Comparison of ENCODE assay signal across 1 cellular context in the genomic region with DNA sequence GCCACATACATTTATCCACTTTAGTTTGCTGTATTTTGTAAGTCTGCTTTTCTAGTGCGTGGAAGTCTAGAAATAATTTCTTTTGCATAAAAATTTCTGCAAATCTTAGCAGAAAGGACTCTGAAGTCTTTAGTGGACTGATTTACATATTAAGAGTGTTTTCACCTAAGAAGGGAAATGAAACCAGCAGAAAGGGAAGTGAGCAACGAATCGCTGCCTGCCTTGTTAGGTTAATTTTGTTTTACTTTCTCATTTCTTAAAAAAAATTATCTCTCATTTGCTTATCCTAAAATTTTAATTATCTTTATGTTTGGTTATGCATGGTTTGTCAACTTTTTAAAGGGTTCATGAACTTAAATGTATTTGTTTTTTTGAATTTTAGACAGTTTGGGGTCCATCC.
TF ChIP-seq lines count a peak whose summit lies in the region.

No MANE protein-coding gene starts in this region.

TF ChIP-seq in SK-N-SH treated with all-trans-retinoic acid at 6 μM for 48 hours, 23 proteins besides CTCF, POLR2A, EP300 and RAD21 (continued from another document):
- TF ChIP-seq, protein P1, sequence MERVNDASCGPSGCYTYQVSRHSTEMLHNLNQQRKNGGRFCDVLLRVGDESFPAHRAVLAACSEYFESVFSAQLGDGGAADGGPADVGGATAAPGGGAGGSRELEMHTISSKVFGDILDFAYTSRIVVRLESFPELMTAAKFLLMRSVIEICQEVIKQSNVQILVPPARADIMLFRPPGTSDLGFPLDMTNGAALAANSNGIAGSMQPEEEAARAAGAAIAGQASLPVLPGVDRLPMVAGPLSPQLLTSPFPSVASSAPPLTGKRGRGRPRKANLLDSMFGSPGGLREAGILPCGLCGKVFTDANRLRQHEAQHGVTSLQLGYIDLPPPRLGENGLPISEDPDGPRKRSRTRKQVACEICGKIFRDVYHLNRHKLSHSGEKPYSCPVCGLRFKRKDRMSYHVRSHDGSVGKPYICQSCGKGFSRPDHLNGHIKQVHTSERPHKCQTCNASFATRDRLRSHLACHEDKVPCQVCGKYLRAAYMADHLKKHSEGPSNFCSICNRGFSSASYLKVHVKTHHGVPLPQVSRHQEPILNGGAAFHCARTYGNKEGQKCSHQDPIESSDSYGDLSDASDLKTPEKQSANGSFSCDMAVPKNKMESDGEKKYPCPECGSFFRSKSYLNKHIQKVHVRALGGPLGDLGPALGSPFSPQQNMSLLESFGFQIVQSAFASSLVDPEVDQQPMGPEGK (CRISPR knock-in tag; IDR thresholded peaks at IDR 0.05; ENCODE audit: borderline replicate concordance) = no peak
- TF ChIP-seq TCF4 (CRISPR knock-in tag; IDR thresholded peaks at IDR 0.05; ENCODE audit: borderline replicate concordance) (no peak), ZNF8 (CRISPR knock-in tag; IDR thresholded peaks at IDR 0.05) (no peak), BACH2 (CRISPR knock-in tag; IDR thresholded peaks at IDR 0.05; ENCODE audit: borderline replicate concordance) (no peak), CSDC2 (CRISPR knock-in tag; IDR thresholded peaks at IDR 0.05) (no peak), ESRRG (CRISPR knock-in tag; IDR thresholded peaks at IDR 0.05) (no peak), PPARA (CRISPR knock-in tag; IDR thresholded peaks at IDR 0.05; ENCODE audit: borderline replicate concordance) (no peak), ZFP3 (CRISPR knock-in tag; IDR thresholded peaks at IDR 0.05) (no peak), ZNF70 (CRISPR knock-in tag; IDR thresholded peaks at IDR 0.05) (no peak), OSR1 (CRISPR knock-in tag; IDR thresholded peaks at IDR 0.05) (no peak), ISL1 (CRISPR knock-in tag; IDR thresholded peaks at IDR 0.05) (no peak)
- TF ChIP-seq, protein P2, sequence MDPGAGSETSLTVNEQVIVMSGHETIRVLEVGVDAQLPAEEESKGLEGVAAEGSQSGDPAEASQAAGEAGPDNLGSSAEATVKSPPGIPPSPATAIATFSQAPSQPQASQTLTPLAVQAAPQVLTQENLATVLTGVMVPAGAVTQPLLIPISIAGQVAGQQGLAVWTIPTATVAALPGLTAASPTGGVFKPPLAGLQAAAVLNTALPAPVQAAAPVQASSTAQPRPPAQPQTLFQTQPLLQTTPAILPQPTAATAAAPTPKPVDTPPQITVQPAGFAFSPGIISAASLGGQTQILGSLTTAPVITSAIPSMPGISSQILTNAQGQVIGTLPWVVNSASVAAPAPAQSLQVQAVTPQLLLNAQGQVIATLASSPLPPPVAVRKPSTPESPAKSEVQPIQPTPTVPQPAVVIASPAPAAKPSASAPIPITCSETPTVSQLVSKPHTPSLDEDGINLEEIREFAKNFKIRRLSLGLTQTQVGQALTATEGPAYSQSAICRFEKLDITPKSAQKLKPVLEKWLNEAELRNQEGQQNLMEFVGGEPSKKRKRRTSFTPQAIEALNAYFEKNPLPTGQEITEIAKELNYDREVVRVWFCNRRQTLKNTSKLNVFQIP (CRISPR knock-in tag; IDR thresholded peaks at IDR 0.05; ENCODE audit: borderline replicate concordance, low read depth) = no peak
- TF ChIP-seq, protein P3, sequence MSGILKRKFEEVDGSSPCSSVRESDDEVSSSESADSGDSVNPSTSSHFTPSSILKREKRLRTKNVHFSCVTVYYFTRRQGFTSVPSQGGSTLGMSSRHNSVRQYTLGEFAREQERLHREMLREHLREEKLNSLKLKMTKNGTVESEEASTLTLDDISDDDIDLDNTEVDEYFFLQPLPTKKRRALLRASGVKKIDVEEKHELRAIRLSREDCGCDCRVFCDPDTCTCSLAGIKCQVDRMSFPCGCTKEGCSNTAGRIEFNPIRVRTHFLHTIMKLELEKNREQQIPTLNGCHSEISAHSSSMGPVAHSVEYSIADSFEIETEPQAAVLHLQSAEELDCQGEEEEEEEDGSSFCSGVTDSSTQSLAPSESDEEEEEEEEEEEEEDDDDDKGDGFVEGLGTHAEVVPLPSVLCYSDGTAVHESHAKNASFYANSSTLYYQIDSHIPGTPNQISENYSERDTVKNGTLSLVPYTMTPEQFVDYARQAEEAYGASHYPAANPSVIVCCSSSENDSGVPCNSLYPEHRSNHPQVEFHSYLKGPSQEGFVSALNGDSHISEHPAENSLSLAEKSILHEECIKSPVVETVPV (CRISPR knock-in tag; IDR thresholded peaks at IDR 0.05) = no peak
